15 cellular contexts compared by ENCODE assay signal in the genomic region with DNA sequence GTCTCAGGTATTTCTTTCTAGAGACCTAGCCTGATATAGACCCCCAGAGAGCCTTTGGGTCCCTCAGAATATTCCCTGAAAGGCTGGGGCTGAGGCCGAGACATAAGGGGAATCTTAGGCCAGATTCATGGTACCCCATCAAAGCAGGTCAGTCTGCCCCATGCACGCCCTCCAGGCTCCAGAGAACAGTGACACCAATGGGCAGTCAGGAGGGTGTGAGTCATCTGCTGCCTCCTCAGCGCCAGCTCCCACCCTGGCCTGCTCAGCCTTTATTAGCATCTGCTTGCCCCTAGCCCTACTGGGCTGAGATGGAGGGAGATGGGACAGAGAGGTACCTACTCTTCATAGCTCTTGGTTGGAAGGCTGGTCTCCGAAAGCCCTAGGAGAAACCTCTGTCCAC. TPM values are rescaled to one million over a fixed set of nuclear protein-coding genes. Genes with fewer than 3 reads are reported as not detected.
"Had no signal": no experiment of that assay in that cellular context is flagged by ENCODE, and none has a peak within 500 bp of the region (broad histone marks: within the 10 kb centered on the region; RNA-seq: fewer than 3 reads in every experiment).

No MANE protein-coding gene starts in this region.

- H3K27me3 Mint-ChIP-seq: activated CD4-positive, alpha-beta memory T cell treated with anti-CD3 and anti-CD28 coated beads, Interleukin-2, amount 10 ng/mL, durations not matched to agents 7 days and 5 days; activated naive CD8-positive, alpha-beta T cell treated with anti-CD3 and anti-CD28 coated beads, Interleukin-2, amount 50 U/mL, for 24 hours; natural killer cell treated with Interleukin-12 subunit alpha and Interleukin-12 subunit beta and Interleukin-15 and Interleukin-18, amount 100 ng/mL, for 72 hours; stimulated activated naive CD8-positive, alpha-beta T cell treated with anti-CD3 and anti-CD28 coated beads, Interleukin-15, amount 100 ng/mL, for 72 hours had no signal

- H3K27ac Mint-ChIP-seq: activated CD4-positive, alpha-beta memory T cell treated with anti-CD3 and anti-CD28 coated beads, Interleukin-2, amount 10 ng/mL, durations not matched to agents 7 days and 5 days; activated naive CD8-positive, alpha-beta T cell treated with anti-CD3 and anti-CD28 coated beads, Interleukin-2, amount 50 U/mL, for 24 hours; natural killer cell treated with Interleukin-12 subunit alpha and Interleukin-12 subunit beta and Interleukin-15 and Interleukin-18, amount 100 ng/mL, for 72 hours; T-helper 2 cell treated with Interferon-gamma antibody and Interleukin-4, amounts not matched to agents 5 μg/mL and 100 μg/mL, for 36 hours had no signal

- H3K4me3 ChIP-seq: ascending aorta, dorsolateral prefrontal cortex, left lung, pancreas, skin epidermis, testis, upper lobe of right lung had no signal

- H3K9me3 ChIP-seq: ascending aorta, left lung, pancreas, testis, upper lobe of right lung had no signal

- H3K4me3 Mint-ChIP-seq: activated CD4-positive, alpha-beta memory T cell treated with anti-CD3 and anti-CD28 coated beads, Interleukin-2, amount 10 ng/mL, durations not matched to agents 7 days and 5 days; activated naive CD8-positive, alpha-beta T cell treated with anti-CD3 and anti-CD28 coated beads, Interleukin-2, amount 50 U/mL, for 24 hours; natural killer cell treated with Interleukin-12 subunit alpha and Interleukin-12 subunit beta and Interleukin-15 and Interleukin-18, amount 100 ng/mL, for 72 hours; stimulated activated naive CD8-positive, alpha-beta T cell treated with anti-CD3 and anti-CD28 coated beads, Interleukin-15, amount 100 ng/mL, for 72 hours; T-helper 2 cell treated with Interferon-gamma antibody and Interleukin-4, amounts not matched to agents 5 μg/mL and 100 μg/mL, for 36 hours had no signal

- H3K27ac ChIP-seq: ascending aorta, dorsolateral prefrontal cortex, left lung, pancreas, skin epidermis, testis, upper lobe of right lung had no signal

- ATAC-seq: activated naive CD8-positive, alpha-beta T cell treated with anti-CD3 and anti-CD28 coated beads, Interleukin-2, amount 50 U/mL, for 24 hours; left lung; natural killer cell treated with Interleukin-12 subunit alpha and Interleukin-12 subunit beta and Interleukin-15 and Interleukin-18, amount 100 ng/mL, for 72 hours; pancreas; stimulated activated naive CD8-positive, alpha-beta T cell treated with anti-CD3 and anti-CD28 coated beads, Interleukin-15, amount 100 ng/mL, for 72 hours; upper lobe of right lung had no signal

- H3K9me3 Mint-ChIP-seq: activated CD4-positive, alpha-beta memory T cell treated with anti-CD3 and anti-CD28 coated beads, Interleukin-2, amount 10 ng/mL, durations not matched to agents 7 days and 5 days; activated naive CD8-positive, alpha-beta T cell treated with anti-CD3 and anti-CD28 coated beads, Interleukin-2, amount 50 U/mL, for 24 hours; natural killer cell treated with Interleukin-12 subunit alpha and Interleukin-12 subunit beta and Interleukin-15 and Interleukin-18, amount 100 ng/mL, for 72 hours; stimulated activated naive CD8-positive, alpha-beta T cell treated with anti-CD3 and anti-CD28 coated beads, Interleukin-15, amount 100 ng/mL, for 72 hours; T-helper 2 cell treated with Interferon-gamma antibody and Interleukin-4, amounts not matched to agents 5 μg/mL and 100 μg/mL, for 36 hours had no signal

- DNase-seq: activated CD4-positive, alpha-beta memory T cell treated with anti-CD3 and anti-CD28 coated beads, Interleukin-2, amount 10 ng/mL, durations not matched to agents 7 days and 5 days; activated naive CD8-positive, alpha-beta T cell treated with anti-CD3 and anti-CD28 coated beads, Interleukin-2, amount 50 U/mL, for 24 hours; dorsolateral prefrontal cortex; head of caudate nucleus; left lung; mesenchymal stem cell; pancreas; stimulated activated CD4-positive, alpha-beta T cell treated with anti-CD3 and anti-CD28 coated beads, Interleukin-4, amount 100 ng/mL, for 4 hours; stimulated activated naive CD8-positive, alpha-beta T cell treated with anti-CD3 and anti-CD28 coated beads, Interleukin-15, amount 100 ng/mL, for 72 hours; testis; upper lobe of right lung had no signal

- H3K4me1 Mint-ChIP-seq: activated CD4-positive, alpha-beta memory T cell treated with anti-CD3 and anti-CD28 coated beads, Interleukin-2, amount 10 ng/mL, durations not matched to agents 7 days and 5 days; activated naive CD8-positive, alpha-beta T cell treated with anti-CD3 and anti-CD28 coated beads, Interleukin-2, amount 50 U/mL, for 24 hours; stimulated activated naive CD8-positive, alpha-beta T cell treated with anti-CD3 and anti-CD28 coated beads, Interleukin-15, amount 100 ng/mL, for 72 hours had no signal

- H3K36me3 Mint-ChIP-seq: natural killer cell treated with Interleukin-12 subunit alpha and Interleukin-12 subunit beta and Interleukin-15 and Interleukin-18, amount 100 ng/mL, for 72 hours had no signal

- H3K27me3 ChIP-seq: ascending aorta, dorsolateral prefrontal cortex, pancreas, testis, upper lobe of right lung had no signal

- H3K36me3 ChIP-seq: ascending aorta, left lung, pancreas, upper lobe of right lung had no signal

- H3K4me1 ChIP-seq: ascending aorta, left lung, pancreas had no signal

RNA-seq across cellular contexts. Expression of a gene that starts 14.3 kb away (rescaled TPM):
- total RNA-seq: activated CD4-positive, alpha-beta memory T cell treated with anti-CD3 and anti-CD28 coated beads, Interleukin-2, amount 10 ng/mL, durations not matched to agents 7 days and 5 days; ascending aorta; left lung; natural killer cell treated with Interleukin-12 subunit alpha and Interleukin-12 subunit beta and Interleukin-15 and Interleukin-18, amount 100 ng/mL, for 72 hours; upper lobe of right lung had no signal

RNA-seq across cellular contexts. Expression of a gene that starts 19.7 kb away (rescaled TPM):
- total RNA-seq: ascending aorta had no signal

RNA-seq across cellular contexts. Expression of a gene that starts 27.6 kb away (rescaled TPM):
- total RNA-seq: ascending aorta had no signal
